Comparison of ENCODE assay signal across 8 cellular contexts in the genomic region with DNA sequence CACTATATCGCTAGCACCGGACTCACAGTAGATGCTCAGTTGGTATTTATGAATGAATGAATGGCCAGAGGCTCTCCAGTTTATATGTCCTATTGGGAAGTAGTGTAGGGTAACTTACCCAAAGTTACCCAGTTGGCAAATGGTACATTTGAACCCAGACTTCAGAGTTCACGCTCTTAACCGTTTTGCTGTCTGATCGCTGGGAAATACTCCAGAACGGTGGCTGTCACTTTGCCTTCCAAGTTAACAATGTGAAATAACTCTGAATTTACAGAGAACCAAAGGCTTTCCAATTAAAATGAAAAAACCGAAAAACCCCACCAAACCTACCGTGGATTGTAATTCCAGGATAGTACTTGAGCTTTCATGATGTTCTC. TPM values are rescaled to one million over a fixed set of nuclear protein-coding genes. Genes with fewer than 3 reads are reported as not detected.
DNase-seq lines count a peak whose midpoint lies in the region; TF ChIP-seq lines count a peak whose summit lies in the region.
"Had no signal": no experiment of that assay in that cellular context is flagged by ENCODE, and none has a peak within 500 bp of the region (broad histone marks: within the 10 kb centered on the region; RNA-seq: fewer than 3 reads in every experiment).

No MANE protein-coding gene starts in this region.

- H3K9ac ChIP-seq in NT2/D1 (ENCODE audit: insufficient read length, low read depth) (peak overlapping the region; percentile 62), rectal smooth muscle tissue (ENCODE audit: low read length) (no peak overlapping the region)

- H3K27me3 ChIP-seq in NT2/D1 (ENCODE audit: insufficient read depth, insufficient read length) (no peaks in the 10 kb centered on the region), rectal smooth muscle tissue (ENCODE audit: control insufficient read depth, insufficient read depth, low read length) (no peaks in the 10 kb centered on the region)

- no peaks in the 10 kb centered on the region for H3K9me3 Mint-ChIP-seq in endothelial cell (ENCODE audit: unreplicated experiment)

- DNase-seq in GM12865 (ENCODE audit: low read depth), result no peak
- DNase-seq in NT2/D1 (ENCODE audit: low read depth, low spot score), result no peak
- no peak for DNase-seq in endothelial cell (ENCODE audit: low spot score)
- DNase-seq in caudate nucleus (lab: John Stamatoyannopoulos, UW), result no peak
- DNase-seq in NCI-H524 (lab: John Stamatoyannopoulos, UW), result no peak
- DNase-seq in COLO668 (lab: John Stamatoyannopoulos, UW; ENCODE audit: unreplicated experiment), result no peak
- DNase-seq: NCI-H526 treated with DMSO at 0.1 percent for 48 hours had no signal

- no peaks in the 10 kb centered on the region for H3K9me3 ChIP-seq in NT2/D1 (ENCODE audit: insufficient read depth, low read length)

- H3K4me3 ChIP-seq in GM12865 (ENCODE audit: low read depth, low read length) (peak overlapping the region; percentile 92), NT2/D1 (ENCODE audit: insufficient read length, low read depth) (peak overlapping the region; percentile 86), rectal smooth muscle tissue (ENCODE audit: low read length) (peak overlapping the region; percentile 85)

- H3K27ac ChIP-seq in rectal smooth muscle tissue (ENCODE audit: low read depth, low read length) (no peak overlapping the region), caudate nucleus (ENCODE audit: low read depth, low read length) (no peak overlapping the region)

- peak overlapping the region; percentile 95 for H3K4me3 Mint-ChIP-seq in endothelial cell (ENCODE audit: unreplicated experiment)

- peaks cover 19% of the 10 kb centered on the region for H3K4me1 Mint-ChIP-seq in endothelial cell (ENCODE audit: unreplicated experiment)

- H3K27ac Mint-ChIP-seq in endothelial cell (ENCODE audit: unreplicated experiment), result peak overlapping the region; percentile 90

- H3K4me1 ChIP-seq in NT2/D1 (ENCODE audit: insufficient read depth, insufficient read length) (peaks cover 7% of the 10 kb centered on the region), rectal smooth muscle tissue (ENCODE audit: control insufficient read depth, insufficient read depth, low read length) (peaks cover 8% of the 10 kb centered on the region)

- TF ChIP-seq CTCF in GM12865 (IDR thresholded peaks at IDR 0.05; ENCODE audit: insufficient read depth, low read depth, low read length, missing control alignments) (no peak), endothelial cell (IDR thresholded peaks at IDR 0.05; ENCODE audit: unreplicated experiment) (no peak)

- H3K36me3 ChIP-seq in NT2/D1 (ENCODE audit: insufficient read depth, insufficient read length, low read length) (peaks cover 52% of the 10 kb centered on the region), rectal smooth muscle tissue (ENCODE audit: control insufficient read depth, insufficient read depth, low read length) (no peaks in the 10 kb centered on the region)

- peaks cover 7% of the 10 kb centered on the region for H3K36me3 Mint-ChIP-seq in endothelial cell (ENCODE audit: low read depth, unreplicated experiment)

- H3K27me3 Mint-ChIP-seq in endothelial cell (ENCODE audit: unreplicated experiment), result peaks cover 4% of the 10 kb centered on the region

RNA-seq across cellular contexts. Expression of a gene that starts 1.6 kb away (rescaled TPM):
- 55.5 TPM for total RNA-seq in endothelial cell (ENCODE audit: unreplicated experiment)
